In the genomic region with DNA sequence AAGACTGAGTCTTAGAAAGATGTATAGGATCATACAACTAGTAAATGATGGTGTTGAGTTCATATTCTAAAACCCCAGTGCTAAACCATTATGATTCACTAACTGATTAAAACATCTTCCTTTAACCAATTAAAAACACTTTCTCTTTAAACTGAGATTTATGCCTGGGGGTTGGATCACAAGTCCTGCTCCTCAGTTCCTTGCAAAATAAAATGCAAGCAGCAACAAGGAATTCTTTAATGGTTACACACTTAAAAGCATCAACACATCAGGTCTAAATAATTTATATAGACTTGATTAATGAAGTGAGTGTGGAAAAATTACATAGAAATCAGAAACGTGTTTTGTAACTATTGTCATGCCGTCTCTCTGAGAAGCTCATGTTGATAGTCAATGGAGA, we compare ENCODE assay signal across 34 cellular contexts.
"Had no signal": no experiment of that assay in that cellular context is flagged by ENCODE, and none has a peak within 500 bp of the region (broad histone marks: within the 10 kb centered on the region; RNA-seq: fewer than 3 reads in every experiment).

No MANE protein-coding gene starts in this region.

- DNase-seq: Karpas-422, Kasumi-1, MG63, MM.1S, MV-4-11, NCI-H1048, NCI-H1092, NCI-H1092 treated with DMSO at 0.1 percent for 48 hours, NCI-H1105, NCI-H1105 treated with DMSO at 0.1 percent for 48 hours, NCI-H1417, NCI-H1417 treated with DMSO at 0.1 percent for 48 hours, NCI-H1436, NCI-H1436 treated with DMSO at 0.1 percent for 48 hours, NCI-H146, NCI-H1694, NCI-H1694 treated with DMSO at 0.1 percent for 48 hours, NCI-H187, NCI-H187 treated with DMSO at 0.1 percent for 48 hours, NCI-H1930, NCI-H2029, NCI-H2029 treated with DMSO at 0.1 percent for 48 hours, NCI-H2081, NCI-H2081 treated with DMSO at 0.1 percent for 48 hours, NCI-H2107, NCI-H2171, NCI-H2171 treated with DMSO at 0.1 percent for 48 hours, NCI-H2227 treated with DMSO at 0.1 percent for 48 hours, NCI-H226, NCI-H345, NCI-H446, NCI-H446 treated with DMSO at 0.1 percent for 48 hours, NCI-H510A, NCI-H510A treated with DMSO at 0.1 percent for 48 hours had no signal

- H3K4me3 ChIP-seq: MG63 had no signal

- H3K36me3 ChIP-seq: MG63 had no signal

- H3K9me3 ChIP-seq: MG63 had no signal
